Comparison of ENCODE assay signal across 8 cellular contexts in genomic region chr17:1294157-1294717, GRCh38.
DNase-seq lines count a peak whose midpoint lies in the region; ATAC-seq and TF ChIP-seq lines count a peak whose summit lies in the region.

No MANE protein-coding gene starts in this region.

- peak; percentile 100 for ATAC-seq in central memory CD8-positive, alpha-beta T cell (replicated peaks; ENCODE audit: extremely low read depth, poor library complexity, severe bottlenecking)

- H3K4me3 Mint-ChIP-seq in central memory CD8-positive, alpha-beta T cell: peak overlapping the region; percentile 69
- H3K4me3 Mint-ChIP-seq in nephron progenitor cell: no peak overlapping the region

- H3K36me3 Mint-ChIP-seq in central memory CD8-positive, alpha-beta T cell (ENCODE audit: insufficient read depth): peaks cover 12% of the 10 kb centered on the region
- H3K36me3 Mint-ChIP-seq in nephron progenitor cell (ENCODE audit: low read depth): no peaks in the 10 kb centered on the region

- DNase-seq in KG1 (lab: John Stamatoyannopoulos, UW) (peak; percentile 6), NCI-H446 treated with DMSO at 0.1 percent for 48 hours (lab: John Stamatoyannopoulos, UW) (no peak), nephron progenitor cell (no peak), DMS79 treated with DMSO at 0.1 percent for 48 hours (lab: John Stamatoyannopoulos, UW) (no peak), NCI-H2171 (lab: John Stamatoyannopoulos, UW) (no peak)
- peak; percentile 64 for DNase-seq in activated CD4-positive, alpha-beta T cell treated with anti-CD3 and anti-CD28 coated beads, Interleukin-2, amount 50 U/mL, for 1 hour
- peak; percentile 67 to 91 for DNase-seq in central memory CD8-positive, alpha-beta T cell (ENCODE audit: low spot score in 2 of 2)
- DNase-seq in stimulated activated CD8-positive, alpha-beta memory T cell treated with anti-CD3 and anti-CD28 coated beads, Interleukin-12 subunit alpha, Interleukin-12 subunit beta, amount 100 ng/mL, for 4 hours (ENCODE audit: low read depth): peak; percentile 66

- TF ChIP-seq CTCF in nephron progenitor cell (IDR thresholded peaks at IDR 0.05): no peak

- H3K4me1 Mint-ChIP-seq in central memory CD8-positive, alpha-beta T cell: peaks cover 53% of the 10 kb centered on the region
- H3K4me1 Mint-ChIP-seq in nephron progenitor cell: peaks cover 26% of the 10 kb centered on the region

- H3K27me3 Mint-ChIP-seq in central memory CD8-positive, alpha-beta T cell: no peaks in the 10 kb centered on the region
- H3K27me3 Mint-ChIP-seq in nephron progenitor cell (ENCODE audit: low read depth, poor library complexity): peaks cover 45% of the 10 kb centered on the region

- no peaks in the 10 kb centered on the region for H3K9me3 Mint-ChIP-seq in central memory CD8-positive, alpha-beta T cell
- peaks cover 30% of the 10 kb centered on the region for H3K9me3 Mint-ChIP-seq in nephron progenitor cell

- peak overlapping the region; percentile 87 for H3K27ac Mint-ChIP-seq in central memory CD8-positive, alpha-beta T cell (ENCODE audit: low read depth)
- no peak overlapping the region for H3K27ac Mint-ChIP-seq in nephron progenitor cell

Comparison
In these comparisons a context has a peak if more than half of its experiments do, and no peak if none do; other contexts are left out.
1. DNase-seq: peak in KG1 (single experiment), activated CD4-positive, alpha-beta T cell treated with anti-CD3 and anti-CD28 coated beads, Interleukin-2, amount 50 U/mL, for 1 hour (single experiment), central memory CD8-positive, alpha-beta T cell (2 of 2) and stimulated activated CD8-positive, alpha-beta memory T cell treated with anti-CD3 and anti-CD28 coated beads, Interleukin-12 subunit alpha, Interleukin-12 subunit beta, amount 100 ng/mL, for 4 hours (single experiment); none in NCI-H446 treated with DMSO at 0.1 percent for 48 hours (single experiment), nephron progenitor cell (single experiment), DMS79 treated with DMSO at 0.1 percent for 48 hours (single experiment) and NCI-H2171 (single experiment).